1 cellular context compared by ENCODE assay signal in genomic region chrX:100830143-100830542, GRCh38.
TF ChIP-seq lines count a peak whose summit lies in the region.

No MANE protein-coding gene starts in this region.

TF ChIP-seq in HepG2, 621 proteins besides CTCF, POLR2A, EP300 and RAD21:
- TF ChIP-seq ZNF598 (CRISPR knock-in tag; IDR thresholded peaks at IDR 0.05; ENCODE audit: borderline replicate concordance): no peak
- no peak for TF ChIP-seq ZFP37 (CRISPR knock-in tag; IDR thresholded peaks at IDR 0.05; ENCODE audit: borderline replicate concordance)
- TF ChIP-seq, protein P1, sequence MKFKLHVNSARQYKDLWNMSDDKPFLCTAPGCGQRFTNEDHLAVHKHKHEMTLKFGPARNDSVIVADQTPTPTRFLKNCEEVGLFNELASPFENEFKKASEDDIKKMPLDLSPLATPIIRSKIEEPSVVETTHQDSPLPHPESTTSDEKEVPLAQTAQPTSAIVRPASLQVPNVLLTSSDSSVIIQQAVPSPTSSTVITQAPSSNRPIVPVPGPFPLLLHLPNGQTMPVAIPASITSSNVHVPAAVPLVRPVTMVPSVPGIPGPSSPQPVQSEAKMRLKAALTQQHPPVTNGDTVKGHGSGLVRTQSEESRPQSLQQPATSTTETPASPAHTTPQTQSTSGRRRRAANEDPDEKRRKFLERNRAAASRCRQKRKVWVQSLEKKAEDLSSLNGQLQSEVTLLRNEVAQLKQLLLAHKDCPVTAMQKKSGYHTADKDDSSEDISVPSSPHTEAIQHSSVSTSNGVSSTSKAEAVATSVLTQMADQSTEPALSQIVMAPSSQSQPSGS (CRISPR knock-in tag; IDR thresholded peaks at IDR 0.05): no peak
- no peak for TF ChIP-seq MTF1 (CRISPR knock-in tag; IDR thresholded peaks at IDR 0.05)
- TF ChIP-seq, protein P2, sequence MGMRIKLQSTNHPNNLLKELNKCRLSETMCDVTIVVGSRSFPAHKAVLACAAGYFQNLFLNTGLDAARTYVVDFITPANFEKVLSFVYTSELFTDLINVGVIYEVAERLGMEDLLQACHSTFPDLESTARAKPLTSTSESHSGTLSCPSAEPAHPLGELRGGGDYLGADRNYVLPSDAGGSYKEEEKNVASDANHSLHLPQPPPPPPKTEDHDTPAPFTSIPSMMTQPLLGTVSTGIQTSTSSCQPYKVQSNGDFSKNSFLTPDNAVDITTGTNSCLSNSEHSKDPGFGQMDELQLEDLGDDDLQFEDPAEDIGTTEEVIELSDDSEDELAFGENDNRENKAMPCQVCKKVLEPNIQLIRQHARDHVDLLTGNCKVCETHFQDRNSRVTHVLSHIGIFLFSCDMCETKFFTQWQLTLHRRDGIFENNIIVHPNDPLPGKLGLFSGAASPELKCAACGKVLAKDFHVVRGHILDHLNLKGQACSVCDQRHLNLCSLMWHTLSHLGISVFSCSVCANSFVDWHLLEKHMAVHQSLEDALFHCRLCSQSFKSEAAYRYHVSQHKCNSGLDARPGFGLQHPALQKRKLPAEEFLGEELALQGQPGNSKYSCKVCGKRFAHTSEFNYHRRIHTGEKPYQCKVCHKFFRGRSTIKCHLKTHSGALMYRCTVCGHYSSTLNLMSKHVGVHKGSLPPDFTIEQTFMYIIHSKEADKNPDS (CRISPR knock-in tag; IDR thresholded peaks at IDR 0.05): no peak
- TF ChIP-seq, protein P3, sequence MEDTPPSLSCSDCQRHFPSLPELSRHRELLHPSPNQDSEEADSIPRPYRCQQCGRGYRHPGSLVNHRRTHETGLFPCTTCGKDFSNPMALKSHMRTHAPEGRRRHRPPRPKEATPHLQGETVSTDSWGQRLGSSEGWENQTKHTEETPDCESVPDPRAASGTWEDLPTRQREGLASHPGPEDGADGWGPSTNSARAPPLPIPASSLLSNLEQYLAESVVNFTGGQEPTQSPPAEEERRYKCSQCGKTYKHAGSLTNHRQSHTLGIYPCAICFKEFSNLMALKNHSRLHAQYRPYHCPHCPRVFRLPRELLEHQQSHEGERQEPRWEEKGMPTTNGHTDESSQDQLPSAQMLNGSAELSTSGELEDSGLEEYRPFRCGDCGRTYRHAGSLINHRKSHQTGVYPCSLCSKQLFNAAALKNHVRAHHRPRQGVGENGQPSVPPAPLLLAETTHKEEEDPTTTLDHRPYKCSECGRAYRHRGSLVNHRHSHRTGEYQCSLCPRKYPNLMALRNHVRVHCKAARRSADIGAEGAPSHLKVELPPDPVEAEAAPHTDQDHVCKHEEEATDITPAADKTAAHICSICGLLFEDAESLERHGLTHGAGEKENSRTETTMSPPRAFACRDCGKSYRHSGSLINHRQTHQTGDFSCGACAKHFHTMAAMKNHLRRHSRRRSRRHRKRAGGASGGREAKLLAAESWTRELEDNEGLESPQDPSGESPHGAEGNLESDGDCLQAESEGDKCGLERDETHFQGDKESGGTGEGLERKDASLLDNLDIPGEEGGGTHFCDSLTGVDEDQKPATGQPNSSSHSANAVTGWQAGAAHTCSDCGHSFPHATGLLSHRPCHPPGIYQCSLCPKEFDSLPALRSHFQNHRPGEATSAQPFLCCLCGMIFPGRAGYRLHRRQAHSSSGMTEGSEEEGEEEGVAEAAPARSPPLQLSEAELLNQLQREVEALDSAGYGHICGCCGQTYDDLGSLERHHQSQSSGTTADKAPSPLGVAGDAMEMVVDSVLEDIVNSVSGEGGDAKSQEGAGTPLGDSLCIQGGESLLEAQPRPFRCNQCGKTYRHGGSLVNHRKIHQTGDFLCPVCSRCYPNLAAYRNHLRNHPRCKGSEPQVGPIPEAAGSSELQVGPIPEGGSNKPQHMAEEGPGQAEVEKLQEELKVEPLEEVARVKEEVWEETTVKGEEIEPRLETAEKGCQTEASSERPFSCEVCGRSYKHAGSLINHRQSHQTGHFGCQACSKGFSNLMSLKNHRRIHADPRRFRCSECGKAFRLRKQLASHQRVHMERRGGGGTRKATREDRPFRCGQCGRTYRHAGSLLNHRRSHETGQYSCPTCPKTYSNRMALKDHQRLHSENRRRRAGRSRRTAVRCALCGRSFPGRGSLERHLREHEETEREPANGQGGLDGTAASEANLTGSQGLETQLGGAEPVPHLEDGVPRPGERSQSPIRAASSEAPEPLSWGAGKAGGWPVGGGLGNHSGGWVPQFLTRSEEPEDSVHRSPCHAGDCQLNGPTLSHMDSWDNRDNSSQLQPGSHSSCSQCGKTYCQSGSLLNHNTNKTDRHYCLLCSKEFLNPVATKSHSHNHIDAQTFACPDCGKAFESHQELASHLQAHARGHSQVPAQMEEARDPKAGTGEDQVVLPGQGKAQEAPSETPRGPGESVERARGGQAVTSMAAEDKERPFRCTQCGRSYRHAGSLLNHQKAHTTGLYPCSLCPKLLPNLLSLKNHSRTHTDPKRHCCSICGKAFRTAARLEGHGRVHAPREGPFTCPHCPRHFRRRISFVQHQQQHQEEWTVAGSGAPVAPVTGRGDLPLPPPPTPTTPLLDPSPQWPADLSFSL (CRISPR knock-in tag; IDR thresholded peaks at IDR 0.05): no peak
- TF ChIP-seq, protein P4, sequence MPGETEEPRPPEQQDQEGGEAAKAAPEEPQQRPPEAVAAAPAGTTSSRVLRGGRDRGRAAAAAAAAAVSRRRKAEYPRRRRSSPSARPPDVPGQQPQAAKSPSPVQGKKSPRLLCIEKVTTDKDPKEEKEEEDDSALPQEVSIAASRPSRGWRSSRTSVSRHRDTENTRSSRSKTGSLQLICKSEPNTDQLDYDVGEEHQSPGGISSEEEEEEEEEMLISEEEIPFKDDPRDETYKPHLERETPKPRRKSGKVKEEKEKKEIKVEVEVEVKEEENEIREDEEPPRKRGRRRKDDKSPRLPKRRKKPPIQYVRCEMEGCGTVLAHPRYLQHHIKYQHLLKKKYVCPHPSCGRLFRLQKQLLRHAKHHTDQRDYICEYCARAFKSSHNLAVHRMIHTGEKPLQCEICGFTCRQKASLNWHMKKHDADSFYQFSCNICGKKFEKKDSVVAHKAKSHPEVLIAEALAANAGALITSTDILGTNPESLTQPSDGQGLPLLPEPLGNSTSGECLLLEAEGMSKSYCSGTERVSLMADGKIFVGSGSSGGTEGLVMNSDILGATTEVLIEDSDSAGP (CRISPR knock-in tag; IDR thresholded peaks at IDR 0.05; ENCODE audit: borderline replicate concordance): no peak
- TF ChIP-seq NR2F6 (IDR thresholded peaks at IDR 0.05): no peak
- TF ChIP-seq NR2F6 (CRISPR knock-in tag; IDR thresholded peaks at IDR 0.05): no peak
- TF ChIP-seq TEAD3 (CRISPR knock-in tag; optimal IDR thresholded peaks at IDR 0.05; ENCODE audit: borderline replicate concordance): no peak
- no peak for TF ChIP-seq ZNF451 (CRISPR knock-in tag; IDR thresholded peaks at IDR 0.05)
- TF ChIP-seq KLF12 (CRISPR knock-in tag; IDR thresholded peaks at IDR 0.05; ENCODE audit: borderline replicate concordance): no peak
- no peak for TF ChIP-seq MAFK (conservative IDR thresholded peaks at IDR 0.05 in 1 of 2, IDR thresholded peaks at IDR 0.05 in 1 of 2; ENCODE audit: low read length in 2 of 2)
- no peak for TF ChIP-seq PRMT3 (CRISPR knock-in tag; IDR thresholded peaks at IDR 0.05; ENCODE audit: borderline replicate concordance, low read depth)
- TF ChIP-seq JUN (CRISPR knock-in tag; IDR thresholded peaks at IDR 0.05): no peak
- TF ChIP-seq, protein P5, sequence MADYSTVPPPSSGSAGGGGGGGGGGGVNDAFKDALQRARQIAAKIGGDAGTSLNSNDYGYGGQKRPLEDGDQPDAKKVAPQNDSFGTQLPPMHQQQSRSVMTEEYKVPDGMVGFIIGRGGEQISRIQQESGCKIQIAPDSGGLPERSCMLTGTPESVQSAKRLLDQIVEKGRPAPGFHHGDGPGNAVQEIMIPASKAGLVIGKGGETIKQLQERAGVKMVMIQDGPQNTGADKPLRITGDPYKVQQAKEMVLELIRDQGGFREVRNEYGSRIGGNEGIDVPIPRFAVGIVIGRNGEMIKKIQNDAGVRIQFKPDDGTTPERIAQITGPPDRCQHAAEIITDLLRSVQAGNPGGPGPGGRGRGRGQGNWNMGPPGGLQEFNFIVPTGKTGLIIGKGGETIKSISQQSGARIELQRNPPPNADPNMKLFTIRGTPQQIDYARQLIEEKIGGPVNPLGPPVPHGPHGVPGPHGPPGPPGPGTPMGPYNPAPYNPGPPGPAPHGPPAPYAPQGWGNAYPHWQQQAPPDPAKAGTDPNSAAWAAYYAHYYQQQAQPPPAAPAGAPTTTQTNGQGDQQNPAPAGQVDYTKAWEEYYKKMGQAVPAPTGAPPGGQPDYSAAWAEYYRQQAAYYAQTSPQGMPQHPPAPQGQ (CRISPR knock-in tag; IDR thresholded peaks at IDR 0.05; ENCODE audit: borderline replicate concordance): no peak
- TF ChIP-seq POLR2AphosphoS5 (IDR thresholded peaks at IDR 0.05; ENCODE audit: low read depth, low read length): no peak
- TF ChIP-seq ZNF749 (CRISPR knock-in tag; IDR thresholded peaks at IDR 0.05; ENCODE audit: borderline replicate concordance): no peak
